ENCODE assay signal across 8 cellular contexts in genomic region chr14:75069021-75069810, GRCh38. TPM values are rescaled to one million over a fixed set of nuclear protein-coding genes. Genes with fewer than 3 reads are reported as not detected.
A peak's percentile ranks its signal among the peaks of the same experiment; 100 is the strongest.
DNase-seq lines count a peak whose midpoint lies in the region; ATAC-seq and TF ChIP-seq lines count a peak whose summit lies in the region.

ZC2HC1C (plus strand) TSS chr14:75069641; CDS start chr14:75070574, 933 bp downstream.

- H4K8ac ChIP-seq in IMR-90 (ENCODE audit: low read depth in 2 of 2, low read length in 2 of 2): peak within 1 kb of the TSS; percentile 76 to 89

- TF ChIP-seq RAD21 in IMR-90 (IDR thresholded peaks at IDR 0.05; ENCODE audit: low read length) (no peak), neural cell (conservative IDR thresholded peaks at IDR 0.05) (no peak)

- H2AK9ac ChIP-seq in IMR-90 (replicated peaks; ENCODE audit: low read depth, low read length, poor library complexity): peak within 1 kb of the TSS; percentile 28

- H2AFZ ChIP-seq in IMR-90 (replicated peaks; ENCODE audit: low read length, poor library complexity): peak within 1 kb of the TSS; percentile 89
- H2AFZ ChIP-seq in neural cell (ENCODE audit: low read depth, low read length): peak within 1 kb of the TSS; percentile 74

- intact Hi-C loops in IMR-90 (cut with micrococcal nuclease): loop anchor here (5.0 kb wide), 1 partner anchor 127 kb away; no protein-coding TSS in a partner anchor

- H4K91ac ChIP-seq in IMR-90 (ENCODE audit: insufficient read depth, low read depth, low read length): peak within 1 kb of the TSS; percentile 60

- CTCF ChIA-PET in IMR-90 (lab: Yijun Ruan, JAX) (interaction anchor here (0.6 to 0.9 kb wide), 2 partner anchors 18 to 19 kb away, joined by 3 to 4 read pairs; partner anchors contain the start of gene MLH3), RWPE1 (lab: Yijun Ruan, JAX) (no interaction called here)

- H3K9ac ChIP-seq in IMR-90 (ENCODE audit: low read depth, low read length) (peak within 1 kb of the TSS; percentile 46), neural cell (ENCODE audit: low read length) (peak within 1 kb of the TSS; percentile 69), subcutaneous abdominal adipose tissue (ENCODE audit: low read length in 5 of 5) (peak within 1 kb of the TSS; percentile 38 to 75 (median 54))

- TF ChIP-seq CTCF in IMR-90 (conservative IDR thresholded peaks at IDR 0.05; ENCODE audit: low read depth, low read length): no peak
- no peak for TF ChIP-seq CTCF in RWPE1 (conservative IDR thresholded peaks at IDR 0.05; ENCODE audit: low read depth)
- TF ChIP-seq CTCF in foreskin keratinocyte (conservative IDR thresholded peaks at IDR 0.05): peak; percentile 9
- TF ChIP-seq CTCF in neural cell (IDR thresholded peaks at IDR 0.05; ENCODE audit: poor library complexity, severe bottlenecking): no peak

- peak within 1 kb of the TSS; percentile 45; the same call in 1 of the 2 replicates for H4K5ac ChIP-seq in IMR-90 (ENCODE audit: low read depth, low read length)

- H2BK20ac ChIP-seq in IMR-90 (ENCODE audit: low read depth, low read length): peak within 1 kb of the TSS; percentile 62

- peak within 1 kb of the TSS; percentile 88 for H3K23ac ChIP-seq in IMR-90 (ENCODE audit: low read depth, low read length)

- H3K36me3 ChIP-seq in IMR-90 (ENCODE audit: control insufficient read depth, insufficient read depth, low read length) (no peaks in the 10 kb centered on the region), neural cell (ENCODE audit: insufficient read depth, low read length) (no peaks in the 10 kb centered on the region), subcutaneous abdominal adipose tissue (ENCODE audit: control insufficient read depth in 5 of 5, insufficient read depth in 5 of 5, low read length in 5 of 5) (no peaks in the 10 kb centered on the region)

- BruUV-seq in IMR-90 (replicated peaks; lab: Mats Ljungman, UMichigan): no TSS peak

- peak within 1 kb of the TSS; percentile 73 for H3K4ac ChIP-seq in IMR-90 (ENCODE audit: low read depth, low read length)

- POLR2A ChIA-PET in IMR-90 (lab: Charles Lee; ENCODE audit: unreplicated experiment) (interaction anchor here (0.5 to 0.8 kb wide), 4 partner anchors 10 to 1106 kb away, joined by 3 to 4 read pairs (median 3); no protein-coding TSS in a partner anchor), RWPE1 (lab: Yijun Ruan, JAX; ENCODE audit: low non-redundant PET) (no interaction called here)

- H3K4me3 ChIP-seq in IMR-90 (ENCODE audit: insufficient read depth, low read depth, low read length): peak within 1 kb of the TSS; percentile 52
- H3K4me3 ChIP-seq in neural cell (ENCODE audit: low read length): peak within 1 kb of the TSS; percentile 91
- peak within 1 kb of the TSS; percentile 55 to 68 (median 65) for H3K4me3 ChIP-seq in subcutaneous abdominal adipose tissue (ENCODE audit: low read depth in 1 of 5, low read length in 5 of 5)

- peaks cover 0 to 9% of the 10 kb centered on the region in 2 experiments; a peak in 2 of 4 replicates for H3K79me1 ChIP-seq in IMR-90 (ENCODE audit: low read depth in 1 of 2, low read length in 2 of 2)

- ATAC-seq in GM21367 (IDR thresholded peaks at IDR 0.05; ENCODE audit: unreplicated experiment) (peak; percentile 62), IMR-90 (ENCODE audit: low read depth) (peak; percentile 93), foreskin keratinocyte (peak; percentile 86)

- 0% methylated on average over 4 of the region's 60 CpGs; no CpG with 5 or more reads in 1 of the 2 experiments for WGBS in IMR-90 (ENCODE audit: extremely low coverage in 2 of 2, insufficient read length in 1 of 2), 2 experiments

- H3K56ac ChIP-seq in IMR-90 (ENCODE audit: extremely low read depth, insufficient read depth, low read length): peak within 1 kb of the TSS; percentile 65

- H3K79me2 ChIP-seq in neural cell (replicated peaks; ENCODE audit: insufficient read depth, low read length): no peaks in the 10 kb centered on the region

- no peak for TF ChIP-seq EP300 in neural cell (conservative IDR thresholded peaks at IDR 0.05; ENCODE audit: poor library complexity, severe bottlenecking)

- no peak for TF ChIP-seq POLR2A in IMR-90 (IDR thresholded peaks at IDR 0.05; ENCODE audit: low read depth, low read length)

- peak within 1 kb of the TSS; percentile 83 for H2BK120ac ChIP-seq in IMR-90 (ENCODE audit: low read depth, low read length)

- H3K27ac ChIP-seq in IMR-90 (ENCODE audit: insufficient read depth, low read length): peak within 1 kb of the TSS; percentile 77
- H3K27ac ChIP-seq in RWPE1: peak within 1 kb of the TSS; percentile 92
- H3K27ac ChIP-seq in foreskin keratinocyte: peak within 1 kb of the TSS; percentile 35
- H3K27ac ChIP-seq in neural cell (ENCODE audit: low read length): no peak within 1 kb of the TSS
- H3K27ac ChIP-seq in subcutaneous abdominal adipose tissue (ENCODE audit: low read depth, low read length): peak within 1 kb of the TSS; percentile 81

- H3K18ac ChIP-seq in IMR-90 (ENCODE audit: low read depth, low read length): peak within 1 kb of the TSS; percentile 55

- H3K4me1 ChIP-seq in IMR-90 (ENCODE audit: control insufficient read depth, insufficient read depth, low read length) (peaks cover 2% of the 10 kb centered on the region; the same call in 1 of the 2 replicates), foreskin keratinocyte (peaks cover 6% of the 10 kb centered on the region), subcutaneous abdominal adipose tissue (ENCODE audit: control insufficient read depth in 5 of 5, insufficient read depth in 5 of 5, low read length in 5 of 5) (peaks cover 12 to 27% (median 25%) of the 10 kb centered on the region in 5 donors)

- no peaks in the 10 kb centered on the region for H3K9me2 ChIP-seq in neural cell (ENCODE audit: insufficient read depth, low read length)

- no peaks in the 10 kb centered on the region for H3F3A ChIP-seq in neural cell (ENCODE audit: insufficient read depth, low read length, poor library complexity, severe bottlenecking)

- peak; percentile 67 for DNase-seq in CMK (ENCODE audit: low read depth)
- DNase-seq in IMR-90: peak; percentile 75
- DNase-seq in RWPE1 (ENCODE audit: low spot score): peak; percentile 93
- DNase-seq in activated naive CD4-positive, alpha-beta T cell (lab: John Stamatoyannopoulos, UW): peak in 3 of 4 experiments; percentile 20 to 26 (median 23)
- peak; percentile 61 to 82 for DNase-seq in foreskin keratinocyte

- peak within 1 kb of the TSS; percentile 62; the same call in 1 of the 3 replicates for H2BK15ac ChIP-seq in IMR-90 (ENCODE audit: low read depth, low read length)

- in situ Hi-C loops in IMR-90 (cut with MboI; ENCODE audit: low sequenced_read_pairs): no loop called here

- H3K14ac ChIP-seq in IMR-90 (replicated peaks; ENCODE audit: low read depth, low read length): peak within 1 kb of the TSS; percentile 55

- peak within 1 kb of the TSS; percentile 48; the same call in 1 of the 2 replicates for H2AK5ac ChIP-seq in IMR-90 (ENCODE audit: low read depth, low read length)

- no peaks in the 10 kb centered on the region for H3K27me3 ChIP-seq in IMR-90 (ENCODE audit: control insufficient read depth, insufficient read depth, low read length)
- no peaks in the 10 kb centered on the region for H3K27me3 ChIP-seq in foreskin keratinocyte
- no peaks in the 10 kb centered on the region for H3K27me3 ChIP-seq in neural cell (ENCODE audit: insufficient read depth, low read depth, low read length)
- no peaks in the 10 kb centered on the region for H3K27me3 ChIP-seq in subcutaneous abdominal adipose tissue (ENCODE audit: control insufficient read depth in 5 of 5, insufficient read depth in 4 of 5, low read length in 5 of 5)

- peak within 1 kb of the TSS; percentile 51 for H2BK5ac ChIP-seq in IMR-90 (ENCODE audit: low read depth, low read length, poor library complexity, severe bottlenecking)

- no peaks in the 10 kb centered on the region for H4K20me1 ChIP-seq in IMR-90 (ENCODE audit: insufficient read depth, low read length)
- no peaks in the 10 kb centered on the region for H4K20me1 ChIP-seq in neural cell (ENCODE audit: insufficient read depth)

- H3K4me2 ChIP-seq in IMR-90 (ENCODE audit: low read depth, low read length) (peak within 1 kb of the TSS; percentile 82), neural cell (ENCODE audit: low read length) (peak within 1 kb of the TSS; percentile 65)

- peaks cover 1% of the 10 kb centered on the region; the same call in 1 of the 2 replicates for H3K9me1 ChIP-seq in IMR-90 (ENCODE audit: insufficient read depth, low read length)

- dilution Hi-C loops in IMR-90 (cut with HindIII; ENCODE audit: low sequenced_read_pairs, unreplicated experiment): no loop called here

- no peaks in the 10 kb centered on the region for H3K9me3 ChIP-seq in IMR-90 (ENCODE audit: control insufficient read depth, insufficient read depth, low read length)
- no peaks in the 10 kb centered on the region for H3K9me3 ChIP-seq in neural cell (ENCODE audit: low read length)
- H3K9me3 ChIP-seq in subcutaneous abdominal adipose tissue (ENCODE audit: control insufficient read depth in 5 of 5, low read length in 5 of 5): no peaks in the 10 kb centered on the region

TF ChIP-seq in IMR-90, 13 proteins besides CTCF, POLR2A, EP300 and RAD21 (continues in another document):
- no peak for TF ChIP-seq ELK1 (IDR thresholded peaks at IDR 0.05; ENCODE audit: borderline replicate concordance, low read depth, low read length)

TF ChIP-seq in neural cell, 6 proteins besides CTCF, POLR2A, EP300 and RAD21 (continues in another document):
- peak; percentile 70 for TF ChIP-seq POLR2AphosphoS5 (IDR thresholded peaks at IDR 0.05)
- TF ChIP-seq TAF1 (IDR thresholded peaks at IDR 0.05; ENCODE audit: low read depth): no peak

RNA-seq across cellular contexts. Expression of gene ZC2HC1C, which starts in this region (rescaled TPM):
- total RNA-seq in IMR-90 (2012; rRNA removed): 0.28 and 0.54 TPM in 2 replicates
- polyA plus RNA-seq in IMR-90 (2012; rRNA removed): 0.15 and 0.36 TPM in 2 replicates
- 0.11 and 0.13 TPM in 2 replicates for polyA plus RNA-seq in IMR-90 (2012; cell fraction: cytosol; rRNA removed)
- polyA plus RNA-seq in IMR-90 (2012; cell fraction: nucleus; rRNA removed; ENCODE audit: low replicate concordance): 0.09 and 0.34 TPM in 2 replicates
- total RNA-seq in foreskin keratinocyte: 0.78 and 1.5 TPM in 2 replicates
- polyA plus RNA-seq in foreskin keratinocyte: 0.94 TPM in 2 replicates
- polyA plus RNA-seq in neural cell: 3.9 and 4.5 TPM in 2 replicates
- polyA minus RNA-seq in neural cell: 2.9 and 4.1 TPM in 2 replicates

Comparison
In these comparisons a context has a peak if more than half of its experiments do, and no peak if none do; other contexts are left out.
1. Peak in DNase-seq, ATAC-seq, H3K4me3 ChIP-seq, H3K27ac ChIP-seq, H3K9ac ChIP-seq and H3K4me2 ChIP-seq in IMR-90; RNA of the gene not detected or under 1 TPM.
2. DNase-seq: peak in every context shown above with its lines; median percentile 93 in RWPE1; 75 in IMR-90; 72 in foreskin keratinocyte; 67 in CMK; 23 in activated naive CD4-positive, alpha-beta T cell.